In genomic region chr10:96747734-96748550, GRCh38 we compare ENCODE assay signal across 8 cellular contexts. TPM values are rescaled to one million over a fixed set of nuclear protein-coding genes. Genes with fewer than 3 reads are reported as not detected.
DNase-seq lines count a peak whose midpoint lies in the region; ATAC-seq and TF ChIP-seq lines count a peak whose summit lies in the region.

No MANE protein-coding gene starts in this region.

- H3K27ac ChIP-seq in Peyer's patch (peak overlapping the region in 3 of 4 donors; percentile 31 to 73 (median 45)), testis (no peak overlapping the region)

- H3K4me1 ChIP-seq in Peyer's patch, result peaks cover 0 to 13% (median 5%) of the 10 kb centered on the region in 4 donors
- no peaks in the 10 kb centered on the region for H3K4me1 ChIP-seq in testis

- H3K9me3 ChIP-seq in Peyer's patch, result no peaks in the 10 kb centered on the region
- H3K9me3 ChIP-seq in testis, result no peaks in the 10 kb centered on the region

- H3K36me3 ChIP-seq in Peyer's patch (no peaks in the 10 kb centered on the region), testis (ENCODE audit: low read depth, missing control alignments) (no peaks in the 10 kb centered on the region)

- intact Hi-C loops in testis (cut with DNase I; ENCODE audit: low total_unique reads), result no loop called here

- H3K27me3 ChIP-seq in Peyer's patch (no peaks in the 10 kb centered on the region), testis (no peaks in the 10 kb centered on the region)

- TF ChIP-seq POLR2A in Peyer's patch (IDR thresholded peaks at IDR 0.05) (no peak), testis (IDR thresholded peaks at IDR 0.05) (no peak)

- H3K4me3 ChIP-seq in Peyer's patch (no peak overlapping the region), testis (no peak overlapping the region)

- WGBS in testis, 2 donors, result 69 to 70% methylated on average over 7 of the region's 7 CpGs

- DNase-seq in Peyer's patch (peak in 1 of 3 donors; percentile 35), pons (ENCODE audit: low spot score) (peak; percentile 73), NCI-H146 treated with DMSO at 0.1 percent for 48 hours (lab: John Stamatoyannopoulos, UW; ENCODE audit: unreplicated experiment) (no peak), NCI-H774 (lab: John Stamatoyannopoulos, UW) (no peak), testis (no peak), NCI-H526 treated with DMSO at 0.1 percent for 48 hours (lab: John Stamatoyannopoulos, UW) (no peak)

- TF ChIP-seq CTCF in Peyer's patch (IDR thresholded peaks at IDR 0.05), result no peak
- no peak for TF ChIP-seq CTCF in testis (IDR thresholded peaks at IDR 0.05)

- ATAC-seq in GM19328 (IDR thresholded peaks at IDR 0.05; ENCODE audit: unreplicated experiment) (peak; percentile 74), HG03025 (IDR thresholded peaks at IDR 0.05; ENCODE audit: low FRiP score, unreplicated experiment) (peak; percentile 61)

RNA-seq across cellular contexts. Expression of gene PIK3AP1, which starts 27.6 kb away (rescaled TPM):
- total RNA-seq in Peyer's patch (100 to 1,000 TPM in 1 of 4 donors, 10 to 100 TPM in 2, 1 to 10 TPM in 1; 5.8 to 111 (median 13.4) TPM), testis (10 to 100 TPM in 1 of 2 donors, 1 to 10 TPM in 1; 6.6 to 10.0 TPM)
- 6.5 TPM for polyA plus RNA-seq in testis (ENCODE audit: insufficient read depth, low read depth, low replicate concordance)

Comparison
In these comparisons a context has a peak if more than half of its experiments do, and no peak if none do; other contexts are left out.
1. H3K27ac ChIP-seq: peak in Peyer's patch (3 of 4); none in testis (0 of 2).